In the genomic region with DNA sequence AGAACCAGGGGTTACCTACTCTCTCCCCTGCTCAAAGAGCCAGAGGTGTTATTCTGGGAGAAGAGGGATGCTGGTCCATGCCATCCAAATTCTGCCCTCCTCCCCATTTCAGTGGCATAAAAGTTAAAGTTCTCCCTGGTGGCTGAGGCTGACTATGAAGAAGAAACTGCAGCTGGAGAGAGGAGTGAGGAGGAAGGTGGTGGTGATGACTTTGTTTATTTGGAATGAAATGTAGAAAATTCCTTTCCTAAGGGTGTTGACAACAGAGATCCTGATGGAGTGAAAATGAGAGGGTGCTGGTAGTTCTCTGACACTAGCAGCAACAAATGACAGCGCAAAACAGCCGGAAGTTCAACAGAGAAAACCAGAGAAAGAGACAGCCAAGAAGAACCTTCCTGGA, we compare ENCODE assay signal across 14 cellular contexts.
DNase-seq lines count a peak whose midpoint lies in the region; ATAC-seq and TF ChIP-seq lines count a peak whose summit lies in the region.
"Had no signal": no experiment of that assay in that cellular context is flagged by ENCODE, and none has a peak within 500 bp of the region (broad histone marks: within the 10 kb centered on the region; RNA-seq: fewer than 3 reads in every experiment).

No MANE protein-coding gene starts in this region.

- no peaks in the 10 kb centered on the region for H3K27me3 ChIP-seq in adipocyte (replicated peaks; ENCODE audit: control insufficient read depth, insufficient read depth, low read length)
- H3K27me3 ChIP-seq: MG63, tibial nerve had no signal

- H3K9ac ChIP-seq in adipocyte (ENCODE audit: low read length) = peak overlapping the region; percentile 51

- no peaks in the 10 kb centered on the region for H3K9me3 Mint-ChIP-seq in activated T-cell treated with anti-CD3 and anti-CD28 coated beads, Interleukin-2, amount 50 U/mL, for 24 hours
- H3K9me3 Mint-ChIP-seq in activated T-cell treated with anti-CD3 and anti-CD28 coated beads, Interleukin-2, amount 50 U/mL, for 4 hours = peaks cover 2% of the 10 kb centered on the region
- H3K9me3 Mint-ChIP-seq in stimulated activated effector memory CD8-positive, alpha-beta T cell treated with anti-CD3 and anti-CD28 coated beads, Interleukin-12 subunit alpha, Interleukin-12 subunit beta, amount 100 ng/mL, for 72 hours = no peaks in the 10 kb centered on the region
- H3K9me3 Mint-ChIP-seq: neural crest cell had no signal

- H3K4me3 Mint-ChIP-seq in activated T-cell treated with anti-CD3 and anti-CD28 coated beads, Interleukin-2, amount 50 U/mL, for 24 hours = no peak overlapping the region
- H3K4me3 Mint-ChIP-seq in activated T-cell treated with anti-CD3 and anti-CD28 coated beads, Interleukin-2, amount 50 U/mL, for 4 hours = no peak overlapping the region
- H3K4me3 Mint-ChIP-seq in stimulated activated effector memory CD8-positive, alpha-beta T cell treated with anti-CD3 and anti-CD28 coated beads, Interleukin-12 subunit alpha, Interleukin-12 subunit beta, amount 100 ng/mL, for 72 hours = no peak overlapping the region
- H3K4me3 Mint-ChIP-seq: activated CD4-positive, alpha-beta T cell treated with anti-CD3 and anti-CD28 coated beads, Interleukin-2, amount 10 ng/mL, durations not matched to agents 7 days and 5 days; neural crest cell; T-helper 1 cell treated with Interleukin-12 subunit alpha and Interleukin-12 subunit beta and Interleukin-4 antibody, amounts not matched to agents 30 μg/mL and 1 μg/mL, for 36 hours had no signal

- no peak for DNase-seq in activated T-cell treated with anti-CD3 and anti-CD28 coated beads, Interleukin-2, amount 50 U/mL, for 24 hours
- DNase-seq in activated T-cell treated with anti-CD3 and anti-CD28 coated beads, Interleukin-2, amount 50 U/mL, for 4 hours = no peak
- DNase-seq in adipocyte (ENCODE audit: low read depth) (peak; percentile 30), iris pigment epithelial cell (ENCODE audit: low read depth) (peak; percentile 64), HPDE6-E6E7 (ENCODE audit: extremely low spot score) (no peak), GM13977 (ENCODE audit: low spot score) (no peak)
- no peak for DNase-seq in stimulated activated effector memory CD8-positive, alpha-beta T cell treated with anti-CD3 and anti-CD28 coated beads, Interleukin-12 subunit alpha, Interleukin-12 subunit beta, amount 100 ng/mL, for 72 hours (ENCODE audit: low spot score in 2 of 2)
- DNase-seq in activated T-cell treated with anti-CD3 and anti-CD28 coated beads, Interleukin-2, amount 50 U/mL, for 48 hours = no peak
- DNase-seq: activated CD4-positive, alpha-beta T cell treated with anti-CD3 and anti-CD28 coated beads, Interleukin-2, amount 10 ng/mL, durations not matched to agents 7 days and 5 days; activated effector memory CD4-positive, alpha-beta T cell treated with Interleukin-2 at 50 U/mL for 16 hours had no signal

- H3K36me3 ChIP-seq in adipocyte (ENCODE audit: control insufficient read depth, insufficient read depth, low read length, severe bottlenecking) = peaks cover 18% of the 10 kb centered on the region

- H3K4me1 Mint-ChIP-seq in activated T-cell treated with anti-CD3 and anti-CD28 coated beads, Interleukin-2, amount 50 U/mL, for 24 hours (ENCODE audit: low read depth) = peaks cover 13% of the 10 kb centered on the region
- peaks cover 2% of the 10 kb centered on the region for H3K4me1 Mint-ChIP-seq in activated T-cell treated with anti-CD3 and anti-CD28 coated beads, Interleukin-2, amount 50 U/mL, for 4 hours (ENCODE audit: low read depth)
- peaks cover 6% of the 10 kb centered on the region for H3K4me1 Mint-ChIP-seq in stimulated activated effector memory CD8-positive, alpha-beta T cell treated with anti-CD3 and anti-CD28 coated beads, Interleukin-12 subunit alpha, Interleukin-12 subunit beta, amount 100 ng/mL, for 72 hours
- H3K4me1 Mint-ChIP-seq: neural crest cell had no signal

- TF ChIP-seq CTCF in GM13977 (IDR thresholded peaks at IDR 0.05; ENCODE audit: extremely low read depth, insufficient read depth, missing control alignments) = no peak

- peak overlapping the region; percentile 61 for H3K4me3 ChIP-seq in adipocyte (ENCODE audit: low read length)
- H3K4me3 ChIP-seq: MG63, tibial nerve had no signal

- in situ Hi-C loops in GM13977 (cut with MboI; ENCODE audit: low pct_unique_long_range_greater_than_20kb, low sequenced_read_pairs, unreplicated experiment) = no loop called here

- peaks cover 18% of the 10 kb centered on the region for H3K4me1 ChIP-seq in adipocyte (ENCODE audit: control insufficient read depth, insufficient read depth, low read length)
- H3K4me1 ChIP-seq: tibial nerve had no signal

- peaks cover 63% of the 10 kb centered on the region for H3K36me3 Mint-ChIP-seq in activated T-cell treated with anti-CD3 and anti-CD28 coated beads, Interleukin-2, amount 50 U/mL, for 24 hours (ENCODE audit: low read depth)
- H3K36me3 Mint-ChIP-seq in activated T-cell treated with anti-CD3 and anti-CD28 coated beads, Interleukin-2, amount 50 U/mL, for 4 hours (ENCODE audit: insufficient read depth) = peaks cover 23% of the 10 kb centered on the region
- peaks cover 71% of the 10 kb centered on the region for H3K36me3 Mint-ChIP-seq in stimulated activated effector memory CD8-positive, alpha-beta T cell treated with anti-CD3 and anti-CD28 coated beads, Interleukin-12 subunit alpha, Interleukin-12 subunit beta, amount 100 ng/mL, for 72 hours

- H3K9me3 ChIP-seq in adipocyte (ENCODE audit: control insufficient read depth, low read length) = peaks cover 2% of the 10 kb centered on the region
- H3K9me3 ChIP-seq: MG63 had no signal

- peak overlapping the region; percentile 49 for H3K27ac Mint-ChIP-seq in activated T-cell treated with anti-CD3 and anti-CD28 coated beads, Interleukin-2, amount 50 U/mL, for 24 hours
- H3K27ac Mint-ChIP-seq in stimulated activated effector memory CD8-positive, alpha-beta T cell treated with anti-CD3 and anti-CD28 coated beads, Interleukin-12 subunit alpha, Interleukin-12 subunit beta, amount 100 ng/mL, for 72 hours = peak overlapping the region; percentile 74
- H3K27ac Mint-ChIP-seq: activated CD4-positive, alpha-beta T cell treated with anti-CD3 and anti-CD28 coated beads, Interleukin-2, amount 10 ng/mL, durations not matched to agents 7 days and 5 days; T-helper 1 cell treated with Interleukin-12 subunit alpha and Interleukin-12 subunit beta and Interleukin-4 antibody, amounts not matched to agents 30 μg/mL and 1 μg/mL, for 36 hours had no signal

- no peaks in the 10 kb centered on the region for H3K27me3 Mint-ChIP-seq in activated T-cell treated with anti-CD3 and anti-CD28 coated beads, Interleukin-2, amount 50 U/mL, for 24 hours
- no peaks in the 10 kb centered on the region for H3K27me3 Mint-ChIP-seq in activated T-cell treated with anti-CD3 and anti-CD28 coated beads, Interleukin-2, amount 50 U/mL, for 4 hours (ENCODE audit: low read depth)
- H3K27me3 Mint-ChIP-seq: activated CD4-positive, alpha-beta T cell treated with anti-CD3 and anti-CD28 coated beads, Interleukin-2, amount 10 ng/mL, durations not matched to agents 7 days and 5 days had no signal

- no peak for ATAC-seq in activated T-cell treated with anti-CD3 and anti-CD28 coated beads, Interleukin-2, amount 50 U/mL, for 4 hours
- no peak for ATAC-seq in stimulated activated effector memory CD8-positive, alpha-beta T cell treated with anti-CD3 and anti-CD28 coated beads, Interleukin-12 subunit alpha, Interleukin-12 subunit beta, amount 100 ng/mL, for 72 hours

Comparison
In these comparisons a context has a peak if more than half of its experiments do, and no peak if none do; other contexts are left out.
1. DNase-seq: peak in adipocyte (single experiment) and iris pigment epithelial cell (single experiment); none in activated T-cell treated with anti-CD3 and anti-CD28 coated beads, Interleukin-2, amount 50 U/mL, for 24 hours (single experiment), activated T-cell treated with anti-CD3 and anti-CD28 coated beads, Interleukin-2, amount 50 U/mL, for 4 hours (single experiment), stimulated activated effector memory CD8-positive, alpha-beta T cell treated with anti-CD3 and anti-CD28 coated beads, Interleukin-12 subunit alpha, Interleukin-12 subunit beta, amount 100 ng/mL, for 72 hours (0 of 2), HPDE6-E6E7 (single experiment), GM13977 (single experiment) and activated T-cell treated with anti-CD3 and anti-CD28 coated beads, Interleukin-2, amount 50 U/mL, for 48 hours (0 of 2).